Comparison of ENCODE assay signal across 20 cellular contexts in genomic region chr1:229437443-229437842, GRCh38. TPM values are rescaled to one million over a fixed set of nuclear protein-coding genes. Genes with fewer than 3 reads are reported as not detected.
DNase-seq lines count a peak whose midpoint lies in the region; ATAC-seq and TF ChIP-seq lines count a peak whose summit lies in the region.
"Had no signal": no experiment of that assay in that cellular context is flagged by ENCODE, and none has a peak within 500 bp of the region (broad histone marks: within the 10 kb centered on the region; RNA-seq: fewer than 3 reads in every experiment).

No MANE protein-coding gene starts in this region.

- in situ Hi-C loops in astrocyte of the spinal cord (cut with HindIII; ENCODE audit: low sequenced_read_pairs) = loop anchor here (25.0 kb wide), 1 partner anchor 100 kb away; the partner anchor contains the start of gene CCSAP

- ATAC-seq in HG02852 (IDR thresholded peaks at IDR 0.05; ENCODE audit: unreplicated experiment) (no peak), natural killer cell (no peak)
- ATAC-seq: A549, PC-3 had no signal

- H3K4me1 Mint-ChIP-seq in natural killer cell = no peaks in the 10 kb centered on the region

- no peak overlapping the region for H3K4me3 Mint-ChIP-seq in natural killer cell
- H3K4me3 Mint-ChIP-seq: H9 had no signal

- H3K27me3 Mint-ChIP-seq in natural killer cell (ENCODE audit: low read depth in 2 of 2) = peaks cover 11 to 18% of the 10 kb centered on the region in 2 donors

- TF ChIP-seq CTCF in AG10803 (conservative IDR thresholded peaks at IDR 0.05; ENCODE audit: low read length) (no peak), astrocyte of the spinal cord (IDR thresholded peaks at IDR 0.05; ENCODE audit: low read depth, low read length) (no peak), natural killer cell (IDR thresholded peaks at IDR 0.05) (no peak)

- H3K4me3 ChIP-seq in AG10803 (ENCODE audit: low read length) (no peak overlapping the region), astrocyte of the spinal cord (ENCODE audit: low read depth, low read length) (no peak overlapping the region)
- H3K4me3 ChIP-seq: A549, SJCRH30 had no signal

- H3K27ac ChIP-seq in caudate nucleus (ENCODE audit: low read depth, low read length) = no peak overlapping the region
- H3K27ac ChIP-seq: A549, SJCRH30 had no signal

- no peak overlapping the region for H3K27ac Mint-ChIP-seq in natural killer cell
- H3K27ac Mint-ChIP-seq: H9 had no signal

- H3K36me3 Mint-ChIP-seq in natural killer cell = peaks cover 11% of the 10 kb centered on the region

- peak; percentile 31 for DNase-seq in AG10803 (ENCODE audit: low read depth)
- peak; percentile 74 for DNase-seq in M059J (ENCODE audit: low read depth)
- DNase-seq in astrocyte of the spinal cord (ENCODE audit: low read depth, low spot score) = peak; percentile 28
- peak; percentile 31 for DNase-seq in renal cortical epithelial cell (ENCODE audit: low read depth)
- no peak for DNase-seq in caudate nucleus (lab: John Stamatoyannopoulos, UW)
- DNase-seq in natural killer cell = no peak
- DNase-seq: C1 segment of cervical spinal cord, DMS 273 treated with DMSO at 0.1 percent for 48 hours, GF-D8, H9, NCI-H1417 treated with DMSO at 0.1 percent for 48 hours, NCI-H187 treated with DMSO at 0.1 percent for 48 hours, NCI-H2227 treated with DMSO at 0.1 percent for 48 hours, NCI-H510A treated with DMSO at 0.1 percent for 48 hours, NCI-H774, PC-3, SJCRH30 had no signal

- intact Hi-C loops in natural killer cell (cut with micrococcal nuclease) = no loop called here

- H3K9me3 Mint-ChIP-seq in natural killer cell = no peaks in the 10 kb centered on the region

RNA-seq across cellular contexts. Expression of gene ACTA1, which starts 3.5 kb away (rescaled TPM):
- not detected in 2 replicates for total RNA-seq in M059J (2014; rRNA removed; shearing (Covaris generic))
- total RNA-seq in renal cortical epithelial cell (0.10 TPM in 1 of 2 replicates, not detected in the other), natural killer cell (under 1 TPM in 2 of 3 donors, not detected in 1; 0.25 to 0.40 TPM)
- total RNA-seq: MCF 10A had no signal

Comparison
In these comparisons a context has a peak if more than half of its experiments do, and no peak if none do; other contexts are left out.
1. DNase-seq: peak in AG10803 (single experiment), M059J (single experiment), astrocyte of the spinal cord (single experiment) and renal cortical epithelial cell (single experiment); none in caudate nucleus (0 of 61) and natural killer cell (single experiment).